In the genomic region with DNA sequence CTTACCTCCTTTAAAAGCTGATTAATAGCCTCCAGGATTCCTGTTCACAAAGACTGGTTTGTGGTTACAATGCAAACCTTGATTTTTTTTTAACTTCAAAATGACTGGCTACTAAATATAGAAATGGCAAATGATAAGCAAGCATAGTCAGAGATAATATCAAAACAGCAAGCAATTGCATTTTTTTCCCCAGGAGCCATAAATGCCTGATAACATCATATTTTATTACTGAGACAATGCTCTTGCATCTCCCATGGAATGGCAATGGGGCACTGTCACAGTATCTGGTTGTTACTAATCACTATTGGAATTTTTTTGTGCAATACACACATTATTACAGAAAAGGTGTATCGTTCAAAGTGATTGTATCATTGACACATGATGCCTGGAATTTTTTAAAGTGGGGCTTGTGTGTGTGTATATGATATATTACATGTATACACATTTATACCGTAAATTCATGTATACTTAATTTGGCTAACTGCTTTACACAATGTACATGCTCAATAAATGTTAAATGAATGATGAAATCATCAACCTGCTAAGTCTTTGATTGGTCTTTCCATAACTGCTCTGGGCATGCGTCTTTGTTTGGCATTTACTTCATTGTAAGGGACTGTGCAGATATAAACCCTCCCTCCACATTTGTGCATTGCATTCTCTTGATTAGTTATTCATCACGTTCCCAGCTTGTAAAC, we compare ENCODE assay signal across 19 cellular contexts.
A peak's percentile ranks its signal among the peaks of the same experiment; 100 is the strongest.
DNase-seq lines count a peak whose midpoint lies in the region; ATAC-seq and TF ChIP-seq lines count a peak whose summit lies in the region.
"Had no signal": no experiment of that assay in that cellular context is flagged by ENCODE, and none has a peak within 500 bp of the region (broad histone marks: within the 10 kb centered on the region; RNA-seq: fewer than 3 reads in every experiment).

No MANE protein-coding gene starts in this region.

- DNase-seq in SIG-M5 treated with dmso at 0.1 percent for 504 hours (lab: John Stamatoyannopoulos, UW; ENCODE audit: unreplicated experiment) = peak; percentile 50
- DNase-seq in SIG-M5 (lab: John Stamatoyannopoulos, UW) = no peak
- DNase-seq in stimulated activated CD4-positive, alpha-beta T cell treated with anti-CD3 and anti-CD28 coated beads, Interleukin-15, amount 100 ng/mL, for 24 hours = no peak
- DNase-seq: activated CD4-positive, alpha-beta T cell treated with anti-CD3 and anti-CD28 coated beads for 1 hour; activated CD8-positive, alpha-beta memory T cell treated with anti-CD3 and anti-CD28 coated beads, Interleukin-2, amount 50 U/mL, for 48 hours; activated naive CD4-positive, alpha-beta T cell; CD4-positive, CD25-positive, alpha-beta regulatory T cell; naive thymus-derived CD4-positive, alpha-beta T cell; NCI-H1105 treated with DMSO at 0.1 percent for 48 hours; right cardiac atrium; Right ventricle myocardium superior; stimulated activated CD4-positive, alpha-beta T cell treated with anti-CD3 and anti-CD28 coated beads, Interleukin-2, amount 100 ng/mL, for 24 hours had no signal

- H3K9ac ChIP-seq in iPS-20b (ENCODE audit: low read depth, low read length) = peak overlapping the region; percentile 77; the same call in 1 of the 2 replicates

- H3K4me3 ChIP-seq in iPS-20b (ENCODE audit: low read length) = peak overlapping the region; percentile 83
- H3K4me3 ChIP-seq: HAP-1 had no signal

- H3K27ac ChIP-seq in VCaP (peak overlapping the region; percentile 85), iPS-20b (ENCODE audit: low read length) (no peak overlapping the region)
- H3K27ac ChIP-seq: 22Rv1 had no signal

- ATAC-seq in HG02571 (IDR thresholded peaks at IDR 0.05; ENCODE audit: unreplicated experiment) (no peak), GM19328 (IDR thresholded peaks at IDR 0.05; ENCODE audit: unreplicated experiment) (no peak), GM19397 (IDR thresholded peaks at IDR 0.05; ENCODE audit: unreplicated experiment) (no peak)
- ATAC-seq: naive thymus-derived CD4-positive, alpha-beta T cell; right cardiac atrium had no signal

- no peaks in the 10 kb centered on the region for H3K27me3 ChIP-seq in iPS-20b (ENCODE audit: insufficient read depth, low read length)

- no peaks in the 10 kb centered on the region for H3K36me3 ChIP-seq in iPS-20b (ENCODE audit: insufficient read depth, low read depth, low read length)
- H3K36me3 ChIP-seq: HAP-1 had no signal

- peaks cover 11% of the 10 kb centered on the region for H3K4me1 ChIP-seq in iPS-20b (ENCODE audit: insufficient read depth, low read length)

- no peak for TF ChIP-seq CTCF in VCaP (conservative IDR thresholded peaks at IDR 0.05)

- no peaks in the 10 kb centered on the region for H3K9me3 ChIP-seq in iPS-20b (ENCODE audit: insufficient read depth, low read depth, low read length)
- H3K9me3 ChIP-seq: HAP-1 had no signal
